Comparison of ENCODE assay signal across 1 cellular context in the genomic region with DNA sequence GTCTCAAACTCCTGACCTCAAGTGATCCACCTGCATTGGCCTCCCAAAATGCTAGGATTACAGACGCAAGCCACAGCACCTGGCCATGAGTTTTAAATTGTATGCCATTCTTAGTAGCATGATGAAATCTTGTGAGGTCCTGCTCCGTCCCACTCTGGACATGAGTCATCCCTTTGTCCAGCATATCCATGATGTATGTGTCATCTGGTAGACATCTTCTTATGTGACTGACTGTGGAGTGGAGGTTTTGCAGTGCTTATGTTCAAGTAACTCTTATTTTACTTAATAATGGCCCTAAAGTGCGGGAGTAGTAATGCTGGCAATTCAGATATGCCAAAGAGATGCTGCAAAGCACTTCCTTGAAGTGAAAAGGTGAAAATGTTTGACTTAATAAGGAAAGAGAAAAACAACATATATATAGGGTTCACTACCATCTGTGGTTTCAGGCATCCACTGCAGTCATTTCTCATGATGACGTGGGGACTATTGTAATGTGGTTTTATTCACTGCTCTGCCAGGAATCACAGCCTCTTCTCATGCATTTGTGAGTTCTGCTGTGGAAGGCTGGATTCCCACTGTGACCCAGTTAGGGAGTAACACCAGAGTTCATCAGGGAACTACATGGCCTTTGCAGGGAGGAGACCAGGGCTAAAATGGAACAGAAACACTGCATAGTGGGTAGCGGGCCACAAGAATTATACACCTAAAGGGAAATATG.
TF ChIP-seq lines count a peak whose summit lies in the region.

No MANE protein-coding gene starts in this region.

TF ChIP-seq in H1, 55 proteins besides CTCF, POLR2A, EP300 and RAD21:
- no peak for TF ChIP-seq EGR1 (IDR thresholded peaks at IDR 0.05; ENCODE audit: borderline replicate concordance, low read depth, low read length)
- no peak for TF ChIP-seq KDM1A (IDR thresholded peaks at IDR 0.05; ENCODE audit: borderline replicate concordance, low read length)
- no peak for TF ChIP-seq CHD1 (IDR thresholded peaks at IDR 0.05; ENCODE audit: low read depth, low read length)
- no peak for TF ChIP-seq RFX5 (IDR thresholded peaks at IDR 0.05; ENCODE audit: borderline replicate concordance, low read depth, low read length)
- TF ChIP-seq HDAC6 (IDR thresholded peaks at IDR 0.05; ENCODE audit: low read depth, low read length) = no peak
- TF ChIP-seq BCL11A (IDR thresholded peaks at IDR 0.05; ENCODE audit: low read depth in 2 of 2, low read length in 2 of 2) = no peak
- TF ChIP-seq ASH2L (IDR thresholded peaks at IDR 0.05; ENCODE audit: low read length) = no peak
- TF ChIP-seq GTF2F1 (IDR thresholded peaks at IDR 0.05; ENCODE audit: borderline replicate concordance, low read depth, low read length) = no peak
- TF ChIP-seq, protein P1, sequence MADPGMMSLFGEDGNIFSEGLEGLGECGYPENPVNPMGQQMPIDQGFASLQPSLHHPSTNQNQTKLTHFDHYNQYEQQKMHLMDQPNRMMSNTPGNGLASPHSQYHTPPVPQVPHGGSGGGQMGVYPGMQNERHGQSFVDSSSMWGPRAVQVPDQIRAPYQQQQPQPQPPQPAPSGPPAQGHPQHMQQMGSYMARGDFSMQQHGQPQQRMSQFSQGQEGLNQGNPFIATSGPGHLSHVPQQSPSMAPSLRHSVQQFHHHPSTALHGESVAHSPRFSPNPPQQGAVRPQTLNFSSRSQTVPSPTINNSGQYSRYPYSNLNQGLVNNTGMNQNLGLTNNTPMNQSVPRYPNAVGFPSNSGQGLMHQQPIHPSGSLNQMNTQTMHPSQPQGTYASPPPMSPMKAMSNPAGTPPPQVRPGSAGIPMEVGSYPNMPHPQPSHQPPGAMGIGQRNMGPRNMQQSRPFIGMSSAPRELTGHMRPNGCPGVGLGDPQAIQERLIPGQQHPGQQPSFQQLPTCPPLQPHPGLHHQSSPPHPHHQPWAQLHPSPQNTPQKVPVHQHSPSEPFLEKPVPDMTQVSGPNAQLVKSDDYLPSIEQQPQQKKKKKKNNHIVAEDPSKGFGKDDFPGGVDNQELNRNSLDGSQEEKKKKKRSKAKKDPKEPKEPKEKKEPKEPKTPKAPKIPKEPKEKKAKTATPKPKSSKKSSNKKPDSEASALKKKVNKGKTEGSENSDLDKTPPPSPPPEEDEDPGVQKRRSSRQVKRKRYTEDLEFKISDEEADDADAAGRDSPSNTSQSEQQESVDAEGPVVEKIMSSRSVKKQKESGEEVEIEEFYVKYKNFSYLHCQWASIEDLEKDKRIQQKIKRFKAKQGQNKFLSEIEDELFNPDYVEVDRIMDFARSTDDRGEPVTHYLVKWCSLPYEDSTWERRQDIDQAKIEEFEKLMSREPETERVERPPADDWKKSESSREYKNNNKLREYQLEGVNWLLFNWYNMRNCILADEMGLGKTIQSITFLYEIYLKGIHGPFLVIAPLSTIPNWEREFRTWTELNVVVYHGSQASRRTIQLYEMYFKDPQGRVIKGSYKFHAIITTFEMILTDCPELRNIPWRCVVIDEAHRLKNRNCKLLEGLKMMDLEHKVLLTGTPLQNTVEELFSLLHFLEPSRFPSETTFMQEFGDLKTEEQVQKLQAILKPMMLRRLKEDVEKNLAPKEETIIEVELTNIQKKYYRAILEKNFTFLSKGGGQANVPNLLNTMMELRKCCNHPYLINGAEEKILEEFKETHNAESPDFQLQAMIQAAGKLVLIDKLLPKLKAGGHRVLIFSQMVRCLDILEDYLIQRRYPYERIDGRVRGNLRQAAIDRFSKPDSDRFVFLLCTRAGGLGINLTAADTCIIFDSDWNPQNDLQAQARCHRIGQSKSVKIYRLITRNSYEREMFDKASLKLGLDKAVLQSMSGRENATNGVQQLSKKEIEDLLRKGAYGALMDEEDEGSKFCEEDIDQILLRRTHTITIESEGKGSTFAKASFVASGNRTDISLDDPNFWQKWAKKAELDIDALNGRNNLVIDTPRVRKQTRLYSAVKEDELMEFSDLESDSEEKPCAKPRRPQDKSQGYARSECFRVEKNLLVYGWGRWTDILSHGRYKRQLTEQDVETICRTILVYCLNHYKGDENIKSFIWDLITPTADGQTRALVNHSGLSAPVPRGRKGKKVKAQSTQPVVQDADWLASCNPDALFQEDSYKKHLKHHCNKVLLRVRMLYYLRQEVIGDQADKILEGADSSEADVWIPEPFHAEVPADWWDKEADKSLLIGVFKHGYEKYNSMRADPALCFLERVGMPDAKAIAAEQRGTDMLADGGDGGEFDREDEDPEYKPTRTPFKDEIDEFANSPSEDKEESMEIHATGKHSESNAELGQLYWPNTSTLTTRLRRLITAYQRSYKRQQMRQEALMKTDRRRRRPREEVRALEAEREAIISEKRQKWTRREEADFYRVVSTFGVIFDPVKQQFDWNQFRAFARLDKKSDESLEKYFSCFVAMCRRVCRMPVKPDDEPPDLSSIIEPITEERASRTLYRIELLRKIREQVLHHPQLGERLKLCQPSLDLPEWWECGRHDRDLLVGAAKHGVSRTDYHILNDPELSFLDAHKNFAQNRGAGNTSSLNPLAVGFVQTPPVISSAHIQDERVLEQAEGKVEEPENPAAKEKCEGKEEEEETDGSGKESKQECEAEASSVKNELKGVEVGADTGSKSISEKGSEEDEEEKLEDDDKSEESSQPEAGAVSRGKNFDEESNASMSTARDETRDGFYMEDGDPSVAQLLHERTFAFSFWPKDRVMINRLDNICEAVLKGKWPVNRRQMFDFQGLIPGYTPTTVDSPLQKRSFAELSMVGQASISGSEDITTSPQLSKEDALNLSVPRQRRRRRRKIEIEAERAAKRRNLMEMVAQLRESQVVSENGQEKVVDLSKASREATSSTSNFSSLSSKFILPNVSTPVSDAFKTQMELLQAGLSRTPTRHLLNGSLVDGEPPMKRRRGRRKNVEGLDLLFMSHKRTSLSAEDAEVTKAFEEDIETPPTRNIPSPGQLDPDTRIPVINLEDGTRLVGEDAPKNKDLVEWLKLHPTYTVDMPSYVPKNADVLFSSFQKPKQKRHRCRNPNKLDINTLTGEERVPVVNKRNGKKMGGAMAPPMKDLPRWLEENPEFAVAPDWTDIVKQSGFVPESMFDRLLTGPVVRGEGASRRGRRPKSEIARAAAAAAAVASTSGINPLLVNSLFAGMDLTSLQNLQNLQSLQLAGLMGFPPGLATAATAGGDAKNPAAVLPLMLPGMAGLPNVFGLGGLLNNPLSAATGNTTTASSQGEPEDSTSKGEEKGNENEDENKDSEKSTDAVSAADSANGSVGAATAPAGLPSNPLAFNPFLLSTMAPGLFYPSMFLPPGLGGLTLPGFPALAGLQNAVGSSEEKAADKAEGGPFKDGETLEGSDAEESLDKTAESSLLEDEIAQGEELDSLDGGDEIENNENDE (IDR thresholded peaks at IDR 0.05; ENCODE audit: insufficient replicate concordance, low read length) = no peak
- no peak for TF ChIP-seq TCF12 (IDR thresholded peaks at IDR 0.05; ENCODE audit: low read depth, low read length)
- TF ChIP-seq TAF1 (IDR thresholded peaks at IDR 0.05; ENCODE audit: low read depth, low read length) = no peak
- TF ChIP-seq CHD2 (IDR thresholded peaks at IDR 0.05; ENCODE audit: low read length) = no peak
- TF ChIP-seq BRCA1 (IDR thresholded peaks at IDR 0.05; ENCODE audit: low read depth, low read length) = no peak
- TF ChIP-seq RNF2 (IDR thresholded peaks at IDR 0.05; ENCODE audit: borderline replicate concordance, low read depth, low read length, missing control alignments, poor library complexity, severe bottlenecking) = no peak
- no peak for TF ChIP-seq SIX5 (IDR thresholded peaks at IDR 0.05; ENCODE audit: low read depth, low read length)
- TF ChIP-seq POLR2AphosphoS5 (IDR thresholded peaks at IDR 0.05; ENCODE audit: low read depth, low read length) = no peak
- TF ChIP-seq, protein P2, sequence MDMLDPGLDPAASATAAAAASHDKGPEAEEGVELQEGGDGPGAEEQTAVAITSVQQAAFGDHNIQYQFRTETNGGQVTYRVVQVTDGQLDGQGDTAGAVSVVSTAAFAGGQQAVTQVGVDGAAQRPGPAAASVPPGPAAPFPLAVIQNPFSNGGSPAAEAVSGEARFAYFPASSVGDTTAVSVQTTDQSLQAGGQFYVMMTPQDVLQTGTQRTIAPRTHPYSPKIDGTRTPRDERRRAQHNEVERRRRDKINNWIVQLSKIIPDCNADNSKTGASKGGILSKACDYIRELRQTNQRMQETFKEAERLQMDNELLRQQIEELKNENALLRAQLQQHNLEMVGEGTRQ (IDR thresholded peaks at IDR 0.05; ENCODE audit: low read length) = no peak
- TF ChIP-seq SUZ12 (IDR thresholded peaks at IDR 0.05; ENCODE audit: low read length) = no peak
- no peak for TF ChIP-seq TEAD4 (IDR thresholded peaks at IDR 0.05; ENCODE audit: low read depth, low read length)
